ENCODE assay signal across 1 cellular context in the genomic region with DNA sequence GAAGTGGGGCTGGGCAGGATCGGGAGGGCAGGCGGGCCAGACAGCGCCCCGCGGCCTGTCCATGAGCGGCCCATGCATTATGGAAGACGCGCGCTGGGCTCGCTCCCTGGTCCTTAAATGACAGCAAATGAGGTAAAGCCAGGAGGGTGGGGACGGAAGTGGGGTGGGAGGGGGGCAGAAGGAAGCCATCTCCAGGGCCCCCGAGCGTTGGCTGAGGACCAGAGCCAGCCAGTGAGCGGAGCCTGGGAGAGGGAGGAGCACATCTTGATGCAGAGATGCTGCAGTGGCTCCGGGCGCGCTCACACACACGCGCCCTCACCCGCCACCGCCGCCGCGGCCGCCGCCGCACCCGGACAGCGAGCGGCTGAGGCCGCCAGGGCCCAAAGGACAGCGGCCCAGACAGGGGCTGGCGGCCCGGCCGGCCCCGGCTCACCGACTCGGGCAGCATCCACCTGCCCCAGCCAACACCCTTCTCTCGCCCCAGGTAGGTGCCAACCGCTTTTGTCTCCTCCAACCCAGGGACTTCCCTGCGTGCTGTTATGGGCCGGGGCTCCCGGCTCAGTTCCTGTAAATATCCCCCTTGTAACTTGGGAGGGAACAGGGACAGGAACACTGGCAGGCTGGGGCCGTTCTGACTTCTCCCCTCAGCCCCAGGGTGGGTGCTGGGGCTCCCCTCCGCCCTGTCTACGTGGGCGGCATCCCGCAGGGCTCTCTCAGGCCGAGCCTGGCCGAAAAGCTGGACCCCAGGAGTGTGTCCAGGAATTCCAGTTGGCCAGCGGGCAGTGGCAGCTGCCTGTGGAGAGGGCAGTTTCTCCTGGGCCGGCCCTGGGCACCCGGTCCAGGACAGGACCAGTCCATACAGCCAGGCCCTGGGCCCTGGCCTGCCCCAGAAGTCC.
TF ChIP-seq lines count a peak whose summit lies in the region.

CNTN2 (plus strand) TSS at position 302 of the 896 bp plus-strand sequence. CDS start 9,974 bp downstream, outside the sequence.

TF ChIP-seq in IMR-90, 13 proteins besides CTCF, POLR2A, EP300 and RAD21 (continued from another document):
- TF ChIP-seq USF2 (IDR thresholded peaks at IDR 0.05; ENCODE audit: low read depth, low read length) (no peak), RCOR1 (IDR thresholded peaks at IDR 0.05; ENCODE audit: insufficient replicate concordance, low read length) (no peak), NFE2L2 (IDR thresholded peaks at IDR 0.05; ENCODE audit: low read depth, low read length) (no peak), BHLHE40 (IDR thresholded peaks at IDR 0.05; ENCODE audit: low read depth, low read length) (no peak), RFX5 (IDR thresholded peaks at IDR 0.05; ENCODE audit: low read depth, low read length) (no peak), MAFK (IDR thresholded peaks at IDR 0.05; ENCODE audit: low read depth, low read length) (no peak)
